Comparison of ENCODE assay signal across 12 cellular contexts in genomic region chrX:155069414-155069813, GRCh38. TPM values are rescaled to one million over a fixed set of nuclear protein-coding genes. Genes with fewer than 3 reads are reported as not detected.
DNase-seq lines count a peak whose midpoint lies in the region; ATAC-seq, FAIRE-seq and TF ChIP-seq lines count a peak whose summit lies in the region.
"Had no signal": no experiment of that assay in that cellular context is flagged by ENCODE, and none has a peak within 500 bp of the region (broad histone marks: within the 10 kb centered on the region; RNA-seq: fewer than 3 reads in every experiment).

No MANE protein-coding gene starts in this region.

- no peak for ATAC-seq in activated CD8-positive, alpha-beta memory T cell treated with anti-CD3 and anti-CD28 coated beads, Interleukin-2, amount 10 ng/mL, durations not matched to agents 7 days and 5 days
- no peak for ATAC-seq in T-helper 17 cell
- no peak for ATAC-seq in stimulated activated memory B cell treated with anti-CD40 and anti-IgM and Interleukin-4, amounts not matched to agents 10 μg/mL and 1 μg/mL and 100 μg/mL, for 72 hours

- peaks cover 21% of the 10 kb centered on the region for H3K36me3 Mint-ChIP-seq in activated CD8-positive, alpha-beta memory T cell treated with anti-CD3 and anti-CD28 coated beads, Interleukin-2, amount 10 ng/mL, durations not matched to agents 7 days and 5 days
- peaks cover 4% of the 10 kb centered on the region for H3K36me3 Mint-ChIP-seq in T-helper 17 cell (ENCODE audit: low read depth)
- peaks cover 19% of the 10 kb centered on the region for H3K36me3 Mint-ChIP-seq in stimulated activated memory B cell treated with anti-CD40 and anti-IgM and Interleukin-4, amounts not matched to agents 10 μg/mL and 1 μg/mL and 100 μg/mL, for 72 hours

- no peaks in the 10 kb centered on the region for H3K9me3 Mint-ChIP-seq in activated CD8-positive, alpha-beta memory T cell treated with anti-CD3 and anti-CD28 coated beads, Interleukin-2, amount 10 ng/mL, durations not matched to agents 7 days and 5 days (ENCODE audit: low read depth)
- H3K9me3 Mint-ChIP-seq in stimulated activated memory B cell treated with anti-CD40 and anti-IgM and Interleukin-4, amounts not matched to agents 10 μg/mL and 1 μg/mL and 100 μg/mL, for 72 hours = no peaks in the 10 kb centered on the region
- H3K9me3 Mint-ChIP-seq: dendritic cell treated with granulocyte-macrophage colony-stimulating factor and Interleukin-4, amounts not matched to agents 40 ng/mL and 50 ng/mL, for 4 days; memory B cell had no signal

- no peaks in the 10 kb centered on the region for H3K27me3 Mint-ChIP-seq in activated CD8-positive, alpha-beta memory T cell treated with anti-CD3 and anti-CD28 coated beads, Interleukin-2, amount 10 ng/mL, durations not matched to agents 7 days and 5 days
- no peaks in the 10 kb centered on the region for H3K27me3 Mint-ChIP-seq in T-helper 17 cell
- no peaks in the 10 kb centered on the region for H3K27me3 Mint-ChIP-seq in stimulated activated memory B cell treated with anti-CD40 and anti-IgM and Interleukin-4, amounts not matched to agents 10 μg/mL and 1 μg/mL and 100 μg/mL, for 72 hours
- H3K27me3 Mint-ChIP-seq: dendritic cell treated with granulocyte-macrophage colony-stimulating factor and Interleukin-4, amounts not matched to agents 40 ng/mL and 50 ng/mL, for 4 days; memory B cell had no signal

- no peaks in the 10 kb centered on the region for H3K9me3 ChIP-seq in T-helper 17 cell (ENCODE audit: control insufficient read depth, low read length, poor library complexity, severe bottlenecking)

- peaks cover 59% of the 10 kb centered on the region for H3K4me1 Mint-ChIP-seq in activated CD8-positive, alpha-beta memory T cell treated with anti-CD3 and anti-CD28 coated beads, Interleukin-2, amount 10 ng/mL, durations not matched to agents 7 days and 5 days
- peaks cover 32% of the 10 kb centered on the region for H3K4me1 Mint-ChIP-seq in T-helper 17 cell
- peaks cover 32% of the 10 kb centered on the region for H3K4me1 Mint-ChIP-seq in stimulated activated memory B cell treated with anti-CD40 and anti-IgM and Interleukin-4, amounts not matched to agents 10 μg/mL and 1 μg/mL and 100 μg/mL, for 72 hours

- no peak for TF ChIP-seq CTCF in fibroblast of mammary gland (conservative IDR thresholded peaks at IDR 0.05; ENCODE audit: control insufficient read depth, insufficient read depth, low read depth, low read length)

- peak overlapping the region; percentile 56 for H3K4me3 ChIP-seq in fibroblast of mammary gland (ENCODE audit: control insufficient read depth, low read depth, low read length)

- DNase-seq in activated CD8-positive, alpha-beta memory T cell treated with anti-CD3 and anti-CD28 coated beads, Interleukin-2, amount 10 ng/mL, durations not matched to agents 7 days and 5 days = no peak
- no peak for DNase-seq in activated CD8-positive, alpha-beta memory T cell treated with anti-CD3 and anti-CD28 coated beads for 24 hours
- DNase-seq in T-helper 17 cell = no peak
- no peak for DNase-seq in fibroblast of mammary gland (ENCODE audit: low read depth)
- no peak for DNase-seq in AG08395 (ENCODE audit: low spot score)
- DNase-seq in NCI-H2227 (lab: John Stamatoyannopoulos, UW; ENCODE audit: unreplicated experiment) = no peak
- no peak for DNase-seq in RCC 7860 (ENCODE audit: low spot score)
- DNase-seq: NCI-H187 had no signal

- H3K27ac Mint-ChIP-seq in activated CD8-positive, alpha-beta memory T cell treated with anti-CD3 and anti-CD28 coated beads, Interleukin-2, amount 10 ng/mL, durations not matched to agents 7 days and 5 days = peak overlapping the region; percentile 73
- H3K27ac Mint-ChIP-seq in T-helper 17 cell = peak overlapping the region; percentile 90
- peak overlapping the region; percentile 92 for H3K27ac Mint-ChIP-seq in stimulated activated memory B cell treated with anti-CD40 and anti-IgM and Interleukin-4, amounts not matched to agents 10 μg/mL and 1 μg/mL and 100 μg/mL, for 72 hours

- FAIRE-seq in RCC 7860 (lab: Jason Lieb, UNC) = no peak
- FAIRE-seq: TTC549 had no signal

- CTCF ChIA-PET in activated CD8-positive, alpha-beta memory T cell treated with anti-CD3 and anti-CD28 coated beads, Interleukin-2, amount 10 ng/mL, durations not matched to agents 7 days and 5 days (lab: Charles Lee) = interaction anchor here (1.3 kb wide), 1 partner anchor 12 kb away, joined by 3 read pairs; no protein-coding TSS in a partner anchor

- H3K4me3 Mint-ChIP-seq in activated CD8-positive, alpha-beta memory T cell treated with anti-CD3 and anti-CD28 coated beads, Interleukin-2, amount 10 ng/mL, durations not matched to agents 7 days and 5 days = peak overlapping the region; percentile 76
- peak overlapping the region; percentile 81 for H3K4me3 Mint-ChIP-seq in T-helper 17 cell
- H3K4me3 Mint-ChIP-seq in stimulated activated memory B cell treated with anti-CD40 and anti-IgM and Interleukin-4, amounts not matched to agents 10 μg/mL and 1 μg/mL and 100 μg/mL, for 72 hours = peak overlapping the region; percentile 85

RNA-seq across cellular contexts. Expression of gene CMC4, which starts 1.5 kb away (rescaled TPM):
- 1 to 10 TPM; 3.4 to 3.7 TPM for total RNA-seq in activated CD8-positive, alpha-beta memory T cell treated with anti-CD3 and anti-CD28 coated beads, Interleukin-2, amount 10 ng/mL, durations not matched to agents 7 days and 5 days
- total RNA-seq in T-helper 17 cell = 1 to 10 TPM; 4.3 to 6.9 TPM

RNA-seq across cellular contexts. Expression of gene MTCP1, which starts 1.5 kb away (rescaled TPM):
- 10 to 100 TPM; 23.1 to 25.3 TPM for total RNA-seq in activated CD8-positive, alpha-beta memory T cell treated with anti-CD3 and anti-CD28 coated beads, Interleukin-2, amount 10 ng/mL, durations not matched to agents 7 days and 5 days
- 10 to 100 TPM; 12.2 to 18.0 TPM for total RNA-seq in T-helper 17 cell

RNA-seq across cellular contexts. Expression of gene BRCC3, which starts 1.9 kb away (rescaled TPM):
- total RNA-seq in activated CD8-positive, alpha-beta memory T cell treated with anti-CD3 and anti-CD28 coated beads, Interleukin-2, amount 10 ng/mL, durations not matched to agents 7 days and 5 days = 10 to 100 TPM; 25.2 to 33.4 TPM
- 10 to 100 TPM; 11.1 to 12.4 TPM for total RNA-seq in T-helper 17 cell

RNA-seq across cellular contexts. Expression of gene FUNDC2, which starts 42.8 kb away (rescaled TPM):
- total RNA-seq in activated CD8-positive, alpha-beta memory T cell treated with anti-CD3 and anti-CD28 coated beads, Interleukin-2, amount 10 ng/mL, durations not matched to agents 7 days and 5 days = 10 to 100 TPM; 44.3 to 52.6 TPM
- 10 to 100 TPM; 40.7 to 53.0 TPM for total RNA-seq in T-helper 17 cell

RNA-seq across cellular contexts. Expression of gene F8, which starts 46.9 kb away (rescaled TPM):
- 10 to 100 TPM; 12.7 to 15.0 TPM for total RNA-seq in activated CD8-positive, alpha-beta memory T cell treated with anti-CD3 and anti-CD28 coated beads, Interleukin-2, amount 10 ng/mL, durations not matched to agents 7 days and 5 days
- total RNA-seq in T-helper 17 cell = 1 to 10 TPM; 2.2 to 5.6 TPM
